21 cellular contexts compared by ENCODE assay signal in the genomic region with DNA sequence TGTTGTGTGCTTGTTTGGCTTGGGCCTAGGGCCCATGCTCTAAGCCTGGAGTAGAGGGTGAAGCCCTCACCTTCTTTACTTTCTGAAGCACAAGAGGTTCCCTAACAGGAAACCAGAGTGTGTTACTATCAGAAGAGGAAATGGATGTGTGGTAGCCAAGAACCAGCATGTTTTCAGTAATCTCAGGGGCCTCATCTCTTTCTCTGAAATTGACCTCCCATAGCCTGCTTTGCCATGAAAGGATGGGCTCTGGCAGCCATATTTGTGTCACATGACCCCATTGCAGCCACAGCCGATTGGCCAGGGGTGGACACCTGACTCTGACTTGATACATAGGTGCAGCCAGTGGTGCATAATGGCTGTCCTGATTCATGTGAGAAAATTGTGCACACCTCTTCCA. TPM values are rescaled to one million over a fixed set of nuclear protein-coding genes. Genes with fewer than 3 reads are reported as not detected.
A peak's percentile ranks its signal among the peaks of the same experiment; 100 is the strongest.
DNase-seq lines count a peak whose midpoint lies in the region; ATAC-seq and TF ChIP-seq lines count a peak whose summit lies in the region.
"Had no signal": no experiment of that assay in that cellular context is flagged by ENCODE, and none has a peak within 500 bp of the region (broad histone marks: within the 10 kb centered on the region; RNA-seq: fewer than 3 reads in every experiment).

No MANE protein-coding gene starts in this region.

- no peaks in the 10 kb centered on the region for H3K36me3 ChIP-seq in KMS-11 (ENCODE audit: insufficient read depth)
- H3K36me3 ChIP-seq in neutrophil: peaks cover 5% of the 10 kb centered on the region
- H3K36me3 ChIP-seq: MG63 had no signal

- no peaks in the 10 kb centered on the region for H3K79me2 ChIP-seq in KMS-11 (ENCODE audit: insufficient read depth, low read depth)
- H3K79me2 ChIP-seq: hepatocyte had no signal

- peaks cover 10% of the 10 kb centered on the region for H3K27me3 Mint-ChIP-seq in activated CD4-positive, alpha-beta T cell treated with anti-CD3 and anti-CD28 coated beads, Interleukin-2, amount 10 ng/mL, durations not matched to agents 24 days and 14 days
- peaks cover 7% of the 10 kb centered on the region for H3K27me3 Mint-ChIP-seq in activated CD8-positive, alpha-beta T cell treated with anti-CD3 and anti-CD28 coated beads for 36 hours

- H3K4me1 Mint-ChIP-seq in activated CD4-positive, alpha-beta T cell treated with anti-CD3 and anti-CD28 coated beads, Interleukin-2, amount 10 ng/mL, durations not matched to agents 24 days and 14 days: peaks cover 29% of the 10 kb centered on the region
- H3K4me1 Mint-ChIP-seq in activated CD8-positive, alpha-beta T cell treated with anti-CD3 and anti-CD28 coated beads for 36 hours (ENCODE audit: low read depth): peaks cover 12% of the 10 kb centered on the region

- no peaks in the 10 kb centered on the region for H3K9me3 ChIP-seq in neutrophil
- H3K9me3 ChIP-seq: MG63, Peyer's patch had no signal

- H3K4me3 Mint-ChIP-seq in activated CD4-positive, alpha-beta T cell treated with anti-CD3 and anti-CD28 coated beads, Interleukin-2, amount 10 ng/mL, durations not matched to agents 24 days and 14 days: peak overlapping the region; percentile 28
- no peak overlapping the region for H3K4me3 Mint-ChIP-seq in activated CD8-positive, alpha-beta T cell treated with anti-CD3 and anti-CD28 coated beads for 36 hours

- peak overlapping the region; percentile 82 for H3K27ac Mint-ChIP-seq in activated CD4-positive, alpha-beta T cell treated with anti-CD3 and anti-CD28 coated beads, Interleukin-2, amount 10 ng/mL, durations not matched to agents 24 days and 14 days
- H3K27ac Mint-ChIP-seq in activated CD8-positive, alpha-beta T cell treated with anti-CD3 and anti-CD28 coated beads for 36 hours: peak overlapping the region; percentile 69

- H3K4me2 ChIP-seq in KMS-11: no peak overlapping the region
- H3K4me2 ChIP-seq: hepatocyte, smooth muscle cell had no signal

- DNase-seq in activated CD4-positive, alpha-beta T cell treated with anti-CD3 and anti-CD28 coated beads, Interleukin-2, amount 10 ng/mL, durations not matched to agents 24 days and 14 days: peak; percentile 83
- no peak for DNase-seq in activated CD4-positive, alpha-beta T cell treated with anti-CD3 and anti-CD28 coated beads, Interleukin-2, amount 50 U/mL, for 1 hour
- peak; percentile 74 for DNase-seq in activated CD8-positive, alpha-beta T cell treated with anti-CD3 and anti-CD28 coated beads for 36 hours
- no peak for DNase-seq in NCI-H2029 treated with DMSO at 0.1 percent for 48 hours (lab: John Stamatoyannopoulos, UW)
- DNase-seq in NCI-H1105 treated with DMSO at 0.1 percent for 48 hours (lab: John Stamatoyannopoulos, UW): no peak
- no peak for DNase-seq in cerebellar nuclear complex (lab: John Stamatoyannopoulos, UW)
- DNase-seq: DMS53, GM23248, MG63, NCI-H446, occipital lobe, T-helper 9 cell had no signal

- H3K4me3 ChIP-seq in KMS-11 (IDR thresholded peaks at IDR 0.05; ENCODE audit: insufficient read depth, low read depth, low read length): no peak overlapping the region
- no peak overlapping the region for H3K4me3 ChIP-seq in neutrophil (ENCODE audit: low read depth in 1 of 2, low read length in 1 of 2)
- H3K4me3 ChIP-seq: GM23248, hepatocyte, MG63, Peyer's patch, smooth muscle cell had no signal

- H3K9me3 Mint-ChIP-seq in activated CD4-positive, alpha-beta T cell treated with anti-CD3 and anti-CD28 coated beads, Interleukin-2, amount 10 ng/mL, durations not matched to agents 24 days and 14 days: peaks cover 6% of the 10 kb centered on the region
- no peaks in the 10 kb centered on the region for H3K9me3 Mint-ChIP-seq in activated CD8-positive, alpha-beta T cell treated with anti-CD3 and anti-CD28 coated beads for 36 hours

- H3K9ac ChIP-seq in KMS-11: no peak overlapping the region
- H3K9ac ChIP-seq: GM23248 had no signal

- intact Hi-C loops in activated CD4-positive, alpha-beta T cell treated with anti-CD3 and anti-CD28 coated beads, Interleukin-2, amount 10 ng/mL, durations not matched to agents 24 days and 14 days (cut with micrococcal nuclease): no loop called here
- intact Hi-C loops in activated CD8-positive, alpha-beta T cell treated with anti-CD3 and anti-CD28 coated beads for 36 hours (cut with micrococcal nuclease): no loop called here

- peaks cover 12% of the 10 kb centered on the region for H3K36me3 Mint-ChIP-seq in activated CD4-positive, alpha-beta T cell treated with anti-CD3 and anti-CD28 coated beads, Interleukin-2, amount 10 ng/mL, durations not matched to agents 24 days and 14 days (ENCODE audit: low read depth)
- peaks cover 9% of the 10 kb centered on the region for H3K36me3 Mint-ChIP-seq in activated CD8-positive, alpha-beta T cell treated with anti-CD3 and anti-CD28 coated beads for 36 hours (ENCODE audit: low read depth)

- peak; percentile 69 for ATAC-seq in activated CD8-positive, alpha-beta T cell treated with anti-CD3 and anti-CD28 coated beads for 36 hours

- H3K4me1 ChIP-seq in KMS-11 (ENCODE audit: low read depth, poor library complexity, severe bottlenecking): no peaks in the 10 kb centered on the region
- peaks cover 40 to 43% of the 10 kb centered on the region in 2 experiments for H3K4me1 ChIP-seq in neutrophil (ENCODE audit: control insufficient read depth in 1 of 2, insufficient read depth in 1 of 2, low read depth in 1 of 2, low read length in 1 of 2)

- H3K27ac ChIP-seq in KMS-11 (no peak overlapping the region), neutrophil (peak overlapping the region; percentile 56)
- H3K27ac ChIP-seq: epithelial cell of prostate, GM23248, HL-60 had no signal

- H3K27me3 ChIP-seq in KMS-11 (ENCODE audit: insufficient read depth, low read depth): no peaks in the 10 kb centered on the region
- peaks cover 27% of the 10 kb centered on the region for H3K27me3 ChIP-seq in neutrophil
- H3K27me3 ChIP-seq: hepatocyte, MG63, Peyer's patch had no signal

- H2AFZ ChIP-seq in KMS-11 (ENCODE audit: low read depth): peak overlapping the region; percentile 12; the same call in 1 of the 2 replicates
- H2AFZ ChIP-seq: GM23248, hepatocyte had no signal

- POLR2A ChIA-PET in activated CD8-positive, alpha-beta T cell treated with anti-CD3 and anti-CD28 coated beads for 36 hours (lab: Charles Lee): interaction anchor here (0.7 to 0.9 kb wide), 2 partner anchors 49 to 77 kb away, joined by 3 read pairs; no protein-coding TSS in a partner anchor

- no peaks in the 10 kb centered on the region for H4K20me1 ChIP-seq in KMS-11 (ENCODE audit: insufficient read depth)

- no peak for TF ChIP-seq CTCF in KMS-11 (conservative IDR thresholded peaks at IDR 0.05; ENCODE audit: low read depth, low read length)
- no peak for TF ChIP-seq CTCF in activated CD8-positive, alpha-beta T cell treated with anti-CD3 and anti-CD28 coated beads for 36 hours (IDR thresholded peaks at IDR 0.05)
- TF ChIP-seq CTCF in neutrophil (IDR thresholded peaks at IDR 0.05): no peak

- CTCF ChIA-PET in activated CD8-positive, alpha-beta T cell treated with anti-CD3 and anti-CD28 coated beads for 36 hours (lab: Charles Lee): interaction anchor here (1.2 to 1.3 kb wide), 2 partner anchors 64 to 169 kb away, joined by 3 read pairs; no protein-coding TSS in a partner anchor

RNA-seq across cellular contexts. Expression of gene A3GALT2, which starts 18.6 kb away (rescaled TPM):
- not detected in 2 replicates for total RNA-seq in activated CD4-positive, alpha-beta T cell treated with anti-CD3 and anti-CD28 coated beads, Interleukin-2, amount 10 ng/mL, durations not matched to agents 24 days and 14 days
- not detected for total RNA-seq in activated CD8-positive, alpha-beta T cell treated with anti-CD3 and anti-CD28 coated beads for 36 hours
- total RNA-seq: GM23248, hepatocyte, lung microvascular endothelial cell, occipital lobe, Peyer's patch, smooth muscle cell, ureter had no signal

RNA-seq across cellular contexts. Expression of gene ZNF362, which starts 46.0 kb away (rescaled TPM):
- total RNA-seq in activated CD4-positive, alpha-beta T cell treated with anti-CD3 and anti-CD28 coated beads, Interleukin-2, amount 10 ng/mL, durations not matched to agents 24 days and 14 days: 12.9 and 13.3 TPM in 2 replicates
- 1 to 10 TPM; 5.4 to 7.8 TPM for total RNA-seq in activated CD8-positive, alpha-beta T cell treated with anti-CD3 and anti-CD28 coated beads for 36 hours

Comparison
In these comparisons a context has a peak if more than half of its experiments do, and no peak if none do; other contexts are left out.
1. DNase-seq: peak in activated CD4-positive, alpha-beta T cell treated with anti-CD3 and anti-CD28 coated beads, Interleukin-2, amount 10 ng/mL, durations not matched to agents 24 days and 14 days (single experiment) and activated CD8-positive, alpha-beta T cell treated with anti-CD3 and anti-CD28 coated beads for 36 hours (single experiment); none in activated CD4-positive, alpha-beta T cell treated with anti-CD3 and anti-CD28 coated beads, Interleukin-2, amount 50 U/mL, for 1 hour (single experiment), NCI-H2029 treated with DMSO at 0.1 percent for 48 hours (single experiment), NCI-H1105 treated with DMSO at 0.1 percent for 48 hours (single experiment) and cerebellar nuclear complex (0 of 2).